13 cellular contexts compared by ENCODE assay signal in the genomic region with DNA sequence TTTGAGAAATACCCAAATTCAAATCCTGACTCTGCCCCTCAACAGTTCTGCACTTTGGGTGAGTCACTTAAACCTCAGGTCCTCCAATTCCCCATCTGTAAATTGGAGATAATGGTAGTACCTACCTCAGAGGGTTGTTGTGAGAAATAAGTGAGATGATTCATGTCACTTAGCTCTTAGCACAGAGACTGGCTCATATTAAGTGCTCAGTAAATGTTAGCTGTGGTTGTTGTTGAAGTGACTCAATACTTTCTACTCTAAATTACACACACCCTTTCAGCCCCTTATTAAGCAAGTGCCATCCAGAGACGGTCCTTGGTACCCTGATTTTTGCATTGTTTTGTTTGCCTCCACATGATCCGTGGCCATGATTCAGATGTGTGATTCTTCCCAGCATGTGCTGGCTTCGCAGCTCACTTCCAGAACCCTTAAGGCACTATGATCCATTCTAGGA. TPM values are rescaled to one million over a fixed set of nuclear protein-coding genes. Genes with fewer than 3 reads are reported as not detected.
DNase-seq lines count a peak whose midpoint lies in the region; ATAC-seq, FAIRE-seq and TF ChIP-seq lines count a peak whose summit lies in the region.
"Had no signal": no experiment of that assay in that cellular context is flagged by ENCODE, and none has a peak within 500 bp of the region (broad histone marks: within the 10 kb centered on the region; RNA-seq: fewer than 3 reads in every experiment).

No MANE protein-coding gene starts in this region.

- no TSS peak for BruUV-seq in mammary epithelial cell (replicated peaks; lab: Mats Ljungman, UMichigan)
- BruUV-seq in A673 (replicated peaks; lab: Mats Ljungman, UMichigan): no TSS peak

- H2AFZ ChIP-seq in mammary epithelial cell (ENCODE audit: low read depth, low read length): no peak overlapping the region

- in situ Hi-C loops in mammary epithelial cell (cut with MboI; ENCODE audit: low sequenced_read_pairs in 2 of 2): no loop called here

- TF ChIP-seq CTCF in NB4 (IDR thresholded peaks at IDR 0.05; ENCODE audit: low read depth, low read length) (no peak), mammary epithelial cell (conservative IDR thresholded peaks at IDR 0.05 in 1 of 2, IDR thresholded peaks at IDR 0.05 in 1 of 2; ENCODE audit: extremely low read depth in 1 of 2, insufficient read depth in 1 of 2, low read depth in 1 of 2, low read length in 2 of 2) (no peak), pancreas (IDR thresholded peaks at IDR 0.05) (no peak), A673 (conservative IDR thresholded peaks at IDR 0.05; ENCODE audit: low read depth, low read length) (no peak)

- CTCF ChIA-PET in mammary epithelial cell (lab: Charles Lee; ENCODE audit: low non-redundant PET) (interaction anchor here (0.7 kb wide), 1 partner anchor 118 kb away, joined by 6 read pairs; no protein-coding TSS in a partner anchor), A673 (lab: Charles Lee) (no interaction called here)

- peak overlapping the region; percentile 24 for H3K27ac ChIP-seq in mammary epithelial cell (ENCODE audit: insufficient read depth, low read depth, low read length)
- H3K27ac ChIP-seq in pancreas: peak overlapping the region in 3 of 4 donors; percentile 20 to 77 (median 51)
- H3K27ac ChIP-seq in A673 (ENCODE audit: low read depth, low read length, poor library complexity, severe bottlenecking): no peak overlapping the region

- H3K4me1 ChIP-seq in mammary epithelial cell (ENCODE audit: insufficient read depth, low read length): peaks cover 73% of the 10 kb centered on the region
- H3K4me1 ChIP-seq in pancreas: peaks cover 0 to 55% (median 23%) of the 10 kb centered on the region in 3 donors
- peaks cover 82% of the 10 kb centered on the region for H3K4me1 ChIP-seq in A673 (ENCODE audit: insufficient read depth, low read length, poor library complexity, severe bottlenecking)

- H3K9ac ChIP-seq in mammary epithelial cell (ENCODE audit: insufficient read depth, low read length): peak overlapping the region; percentile 33

- TF ChIP-seq POLR2A in H54 (IDR thresholded peaks at IDR 0.05; ENCODE audit: low read depth, low read length) (no peak), NB4 (IDR thresholded peaks at IDR 0.05; ENCODE audit: extremely low read depth, insufficient read length) (no peak)

- H3K9me3 ChIP-seq in mammary epithelial cell (replicated peaks; ENCODE audit: insufficient read depth, low read length) (no peaks in the 10 kb centered on the region), pancreas (no peaks in the 10 kb centered on the region), A673 (ENCODE audit: low read depth, low read length, poor library complexity, severe bottlenecking) (no peaks in the 10 kb centered on the region)

- intact Hi-C loops in mammary epithelial cell (cut with micrococcal nuclease): no loop called here
- intact Hi-C loops in pancreas (cut with DNase I): no loop called here
- intact Hi-C loops in A673 (cut with micrococcal nuclease; ENCODE audit: unreplicated experiment): no loop called here

- H3K27me3 ChIP-seq in mammary epithelial cell (ENCODE audit: insufficient read depth, low read length): no peaks in the 10 kb centered on the region
- no peaks in the 10 kb centered on the region for H3K27me3 ChIP-seq in pancreas
- no peaks in the 10 kb centered on the region for H3K27me3 ChIP-seq in A673 (replicated peaks; ENCODE audit: insufficient read depth, low read depth, low read length, poor library complexity)

- H3K36me3 ChIP-seq in mammary epithelial cell (ENCODE audit: insufficient read depth, low read length) (peaks cover 8% of the 10 kb centered on the region), pancreas (no peaks in the 10 kb centered on the region), A673 (ENCODE audit: insufficient read depth, low read length, poor library complexity, severe bottlenecking) (no peaks in the 10 kb centered on the region)

- dilution Hi-C loops in mammary epithelial cell (cut with HindIII; ENCODE audit: low sequenced_read_pairs): no loop called here

- DNase-seq in H54 (ENCODE audit: insufficient read length, low spot score) (no peak), NB4 (ENCODE audit: low read depth) (peak; percentile 34), mammary epithelial cell (peak; percentile 90), pancreas (no peak), amniotic stem cell (lab: John Stamatoyannopoulos, UW) (no peak), A673 (ENCODE audit: low spot score) (no peak), NCI-H187 (lab: John Stamatoyannopoulos, UW) (no peak)
- DNase-seq: central memory CD4-positive, alpha-beta T cell; NCI-H2081 treated with DMSO at 0.1 percent for 48 hours; retina had no signal

- no peaks in the 10 kb centered on the region for H4K20me1 ChIP-seq in mammary epithelial cell (ENCODE audit: insufficient read depth, low read length)

- ATAC-seq in pancreas: no peak
- no peak for ATAC-seq in GM18861 (IDR thresholded peaks at IDR 0.05; ENCODE audit: unreplicated experiment)

- H3K4me3 ChIP-seq in NB4 (ENCODE audit: low read depth, low read length) (no peak overlapping the region), mammary epithelial cell (replicated peaks in 1 of 3; ENCODE audit: insufficient read depth in 1 of 3, low read depth in 2 of 3, low read length in 3 of 3) (no peak overlapping the region), pancreas (no peak overlapping the region), A673 (ENCODE audit: low read depth, low read length, poor library complexity, severe bottlenecking) (no peak overlapping the region)

- WGBS in mammary epithelial cell (ENCODE audit: low coverage, missing lambda C conversion rate): 0% methylated on average over 3 of the region's 3 CpGs
- 45 to 47% methylated on average over 3 of the region's 3 CpGs for WGBS in pancreas, 2 donors

- H3K4me2 ChIP-seq in mammary epithelial cell (ENCODE audit: insufficient read depth, low read depth, low read length): peak overlapping the region; percentile 96

- H3K79me2 ChIP-seq in mammary epithelial cell (ENCODE audit: insufficient read depth, low read length): peaks cover 88% of the 10 kb centered on the region

- POLR2A ChIA-PET in A673 (lab: Charles Lee; ENCODE audit: low non-redundant PET): no interaction called here

- FAIRE-seq in H54 (lab: Jason Lieb, UNC): peak; percentile 50
- FAIRE-seq in pancreas (lab: Jason Lieb, UNC): no peak
- FAIRE-seq: H1, TTC549 had no signal

RNA-seq across cellular contexts. Expression of a gene that starts 5.3 kb away (rescaled TPM):
- total RNA-seq in mammary epithelial cell (10 to 100 TPM; 57.3 to 76.1 TPM), pancreas (10 to 100 TPM in 5 of 6 donors, 1 to 10 TPM in 1; 6.3 to 18.0 (median 12.8) TPM), A673 (2021) (21.1 and 22.9 TPM in 2 replicates)
- polyA plus RNA-seq in mammary epithelial cell (27.3 TPM), pancreas (10 to 100 TPM; 10.3 to 22.4 TPM)
- polyA minus RNA-seq in mammary epithelial cell: 44.5 TPM

Comparison
In these comparisons a context has a peak if more than half of its experiments do, and no peak if none do; other contexts are left out.
1. DNase-seq: peak in NB4 (single experiment) and mammary epithelial cell (single experiment); none in H54 (single experiment), pancreas (0 of 6), amniotic stem cell (single experiment), A673 (single experiment) and NCI-H187 (0 of 2).